1 cellular context compared by ENCODE assay signal in the genomic region with DNA sequence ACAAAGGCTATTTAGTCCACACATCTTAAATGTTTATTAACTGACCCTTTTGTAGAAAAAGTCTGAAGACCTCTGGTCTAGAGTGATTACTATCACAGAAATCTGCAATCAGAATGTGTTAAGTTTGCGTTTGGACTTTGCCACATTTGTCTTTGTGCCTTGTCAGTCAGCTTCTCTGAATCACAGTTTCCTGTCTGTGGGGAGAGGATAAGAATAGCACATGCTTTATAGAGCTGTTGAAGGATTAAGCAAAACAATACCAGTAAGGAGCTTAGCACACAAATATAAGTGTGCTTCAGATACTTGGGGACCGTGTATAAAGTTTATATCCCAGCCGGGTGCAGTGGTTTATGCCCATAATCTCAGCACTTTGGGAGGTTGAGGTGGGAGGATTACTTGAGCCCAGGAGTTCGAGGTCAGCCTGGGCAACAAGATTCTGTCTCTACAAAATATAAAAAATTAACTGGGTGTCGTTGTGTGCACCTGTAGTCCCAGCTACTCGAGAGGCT.
TF ChIP-seq lines count a peak whose summit lies in the region.

No MANE protein-coding gene starts in this region.

TF ChIP-seq in GM12878, 131 proteins besides CTCF, POLR2A, EP300 and RAD21 (continued from another document):
- peak; percentile 69 for TF ChIP-seq MEF2B (IDR thresholded peaks at IDR 0.05; ENCODE audit: partially characterized antibody, poor library complexity, severe bottlenecking)
- TF ChIP-seq NFXL1 (IDR thresholded peaks at IDR 0.05; ENCODE audit: borderline replicate concordance) = no peak
- TF ChIP-seq EZH2 (IDR thresholded peaks at IDR 0.05; ENCODE audit: borderline replicate concordance, control insufficient read depth, low read depth, low read length) = no peak
- TF ChIP-seq CREB1 (IDR thresholded peaks at IDR 0.05; ENCODE audit: low read depth) = no peak
- TF ChIP-seq MXI1 (IDR thresholded peaks at IDR 0.05; ENCODE audit: low read depth, low read length) = no peak
- TF ChIP-seq, protein P1, sequence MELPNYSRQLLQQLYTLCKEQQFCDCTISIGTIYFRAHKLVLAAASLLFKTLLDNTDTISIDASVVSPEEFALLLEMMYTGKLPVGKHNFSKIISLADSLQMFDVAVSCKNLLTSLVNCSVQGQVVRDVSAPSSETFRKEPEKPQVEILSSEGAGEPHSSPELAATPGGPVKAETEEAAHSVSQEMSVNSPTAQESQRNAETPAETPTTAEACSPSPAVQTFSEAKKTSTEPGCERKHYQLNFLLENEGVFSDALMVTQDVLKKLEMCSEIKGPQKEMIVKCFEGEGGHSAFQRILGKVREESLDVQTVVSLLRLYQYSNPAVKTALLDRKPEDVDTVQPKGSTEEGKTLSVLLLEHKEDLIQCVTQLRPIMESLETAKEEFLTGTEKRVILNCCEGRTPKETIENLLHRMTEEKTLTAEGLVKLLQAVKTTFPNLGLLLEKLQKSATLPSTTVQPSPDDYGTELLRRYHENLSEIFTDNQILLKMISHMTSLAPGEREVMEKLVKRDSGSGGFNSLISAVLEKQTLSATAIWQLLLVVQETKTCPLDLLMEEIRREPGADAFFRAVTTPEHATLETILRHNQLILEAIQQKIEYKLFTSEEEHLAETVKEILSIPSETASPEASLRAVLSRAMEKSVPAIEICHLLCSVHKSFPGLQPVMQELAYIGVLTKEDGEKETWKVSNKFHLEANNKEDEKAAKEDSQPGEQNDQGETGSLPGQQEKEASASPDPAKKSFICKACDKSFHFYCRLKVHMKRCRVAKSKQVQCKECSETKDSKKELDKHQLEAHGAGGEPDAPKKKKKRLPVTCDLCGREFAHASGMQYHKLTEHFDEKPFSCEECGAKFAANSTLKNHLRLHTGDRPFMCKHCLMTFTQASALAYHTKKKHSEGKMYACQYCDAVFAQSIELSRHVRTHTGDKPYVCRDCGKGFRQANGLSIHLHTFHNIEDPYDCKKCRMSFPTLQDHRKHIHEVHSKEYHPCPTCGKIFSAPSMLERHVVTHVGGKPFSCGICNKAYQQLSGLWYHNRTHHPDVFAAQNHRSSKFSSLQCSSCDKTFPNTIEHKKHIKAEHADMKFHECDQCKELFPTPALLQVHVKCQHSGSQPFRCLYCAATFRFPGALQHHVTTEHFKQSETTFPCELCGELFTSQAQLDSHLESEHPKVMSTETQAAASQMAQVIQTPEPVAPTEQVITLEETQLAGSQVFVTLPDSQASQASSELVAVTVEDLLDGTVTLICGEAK (IDR thresholded peaks at IDR 0.05; ENCODE audit: borderline replicate concordance) = peak; percentile 75; the same call in 1 of the 2 replicates
- TF ChIP-seq ZNF384 (IDR thresholded peaks at IDR 0.05; ENCODE audit: borderline replicate concordance, low read depth, low read length) = no peak
- no peak for TF ChIP-seq SMC3 (IDR thresholded peaks at IDR 0.05; ENCODE audit: borderline replicate concordance, low read length)
- TF ChIP-seq HDAC2 (IDR thresholded peaks at IDR 0.05) = no peak
- no peak for TF ChIP-seq SIX5 (IDR thresholded peaks at IDR 0.05; ENCODE audit: low read depth, low read length, severe bottlenecking)
- TF ChIP-seq ZNF274 (IDR thresholded peaks at IDR 0.05; ENCODE audit: insufficient read depth, insufficient read length) = no peak
- TF ChIP-seq, protein P2, sequence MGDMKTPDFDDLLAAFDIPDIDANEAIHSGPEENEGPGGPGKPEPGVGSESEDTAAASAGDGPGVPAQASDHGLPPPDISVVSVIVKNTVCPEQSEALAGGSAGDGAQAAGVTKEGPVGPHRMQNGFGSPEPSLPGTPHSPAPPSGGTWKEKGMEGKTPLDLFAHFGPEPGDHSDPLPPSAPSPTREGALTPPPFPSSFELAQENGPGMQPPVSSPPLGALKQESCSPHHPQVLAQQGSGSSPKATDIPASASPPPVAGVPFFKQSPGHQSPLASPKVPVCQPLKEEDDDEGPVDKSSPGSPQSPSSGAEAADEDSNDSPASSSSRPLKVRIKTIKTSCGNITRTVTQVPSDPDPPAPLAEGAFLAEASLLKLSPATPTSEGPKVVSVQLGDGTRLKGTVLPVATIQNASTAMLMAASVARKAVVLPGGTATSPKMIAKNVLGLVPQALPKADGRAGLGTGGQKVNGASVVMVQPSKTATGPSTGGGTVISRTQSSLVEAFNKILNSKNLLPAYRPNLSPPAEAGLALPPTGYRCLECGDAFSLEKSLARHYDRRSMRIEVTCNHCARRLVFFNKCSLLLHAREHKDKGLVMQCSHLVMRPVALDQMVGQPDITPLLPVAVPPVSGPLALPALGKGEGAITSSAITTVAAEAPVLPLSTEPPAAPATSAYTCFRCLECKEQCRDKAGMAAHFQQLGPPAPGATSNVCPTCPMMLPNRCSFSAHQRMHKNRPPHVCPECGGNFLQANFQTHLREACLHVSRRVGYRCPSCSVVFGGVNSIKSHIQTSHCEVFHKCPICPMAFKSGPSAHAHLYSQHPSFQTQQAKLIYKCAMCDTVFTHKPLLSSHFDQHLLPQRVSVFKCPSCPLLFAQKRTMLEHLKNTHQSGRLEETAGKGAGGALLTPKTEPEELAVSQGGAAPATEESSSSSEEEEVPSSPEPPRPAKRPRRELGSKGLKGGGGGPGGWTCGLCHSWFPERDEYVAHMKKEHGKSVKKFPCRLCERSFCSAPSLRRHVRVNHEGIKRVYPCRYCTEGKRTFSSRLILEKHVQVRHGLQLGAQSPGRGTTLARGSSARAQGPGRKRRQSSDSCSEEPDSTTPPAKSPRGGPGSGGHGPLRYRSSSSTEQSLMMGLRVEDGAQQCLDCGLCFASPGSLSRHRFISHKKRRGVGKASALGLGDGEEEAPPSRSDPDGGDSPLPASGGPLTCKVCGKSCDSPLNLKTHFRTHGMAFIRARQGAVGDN (IDR thresholded peaks at IDR 0.05) = peak; percentile 86
- TF ChIP-seq NRF1 (conservative IDR thresholded peaks at IDR 0.05; ENCODE audit: low read depth, low read length) = no peak
- 0 out of 2 replicates have a peak, but pooled peaks have one; percentile 33 for TF ChIP-seq ZNF217 (IDR thresholded peaks at IDR 0.05)
- TF ChIP-seq SRF (IDR thresholded peaks at IDR 0.05; ENCODE audit: low read depth in 2 of 2, low read length in 2 of 2) = no peak
- TF ChIP-seq SUPT20H (IDR thresholded peaks at IDR 0.05; ENCODE audit: borderline replicate concordance, control insufficient read depth, low read depth, low read length) = no peak
- no peak for TF ChIP-seq TCF7 (IDR thresholded peaks at IDR 0.05; ENCODE audit: borderline replicate concordance)
- no peak for TF ChIP-seq SREBF1 (IDR thresholded peaks at IDR 0.05; ENCODE audit: low read length)
- TF ChIP-seq CHD2 (IDR thresholded peaks at IDR 0.05; ENCODE audit: borderline replicate concordance, low read depth, low read length) = 0 out of 2 replicates have a peak, but pooled peaks have one; percentile 36
- peak; percentile 10; the same call in 1 of the 2 replicates for TF ChIP-seq IKZF1 (conservative IDR thresholded peaks at IDR 0.05)
